In the genomic region with DNA sequence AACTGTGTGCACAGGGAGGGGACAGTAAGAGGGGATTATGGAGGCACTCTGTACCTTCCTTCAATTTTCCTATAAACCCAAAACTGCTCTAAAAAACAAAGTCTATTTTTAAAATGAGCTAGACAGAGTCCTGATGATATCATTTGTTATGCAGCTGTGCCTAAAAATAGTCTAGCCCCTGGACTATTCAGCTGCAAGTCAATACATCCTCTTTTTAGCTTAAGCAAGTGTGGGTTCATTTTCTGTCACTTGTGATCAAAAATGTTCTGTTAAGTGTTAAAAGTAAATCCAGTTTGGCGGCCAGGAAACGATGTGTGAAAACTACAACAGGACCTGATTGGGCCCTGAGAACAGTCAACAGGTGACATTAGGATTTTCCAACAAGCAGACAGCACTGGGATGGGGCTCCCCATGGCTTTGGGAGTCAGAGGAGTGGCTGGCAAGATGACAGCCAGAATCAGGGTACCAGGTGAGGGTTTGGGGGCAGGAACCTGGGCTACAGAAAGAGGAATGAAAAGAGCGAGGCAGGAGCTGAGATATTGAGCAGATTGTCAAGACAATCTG, we compare ENCODE assay signal across 1 cellular context.
TF ChIP-seq lines count a peak whose summit lies in the region.

No MANE protein-coding gene starts in this region.

TF ChIP-seq in GM12878, 131 proteins besides CTCF, POLR2A, EP300 and RAD21 (continued from another document and continues in another):
- no peak for TF ChIP-seq EGR1 (IDR thresholded peaks at IDR 0.05; ENCODE audit: borderline replicate concordance in 1 of 2, low read depth in 2 of 2, low read length in 2 of 2)
- TF ChIP-seq, protein P1, sequence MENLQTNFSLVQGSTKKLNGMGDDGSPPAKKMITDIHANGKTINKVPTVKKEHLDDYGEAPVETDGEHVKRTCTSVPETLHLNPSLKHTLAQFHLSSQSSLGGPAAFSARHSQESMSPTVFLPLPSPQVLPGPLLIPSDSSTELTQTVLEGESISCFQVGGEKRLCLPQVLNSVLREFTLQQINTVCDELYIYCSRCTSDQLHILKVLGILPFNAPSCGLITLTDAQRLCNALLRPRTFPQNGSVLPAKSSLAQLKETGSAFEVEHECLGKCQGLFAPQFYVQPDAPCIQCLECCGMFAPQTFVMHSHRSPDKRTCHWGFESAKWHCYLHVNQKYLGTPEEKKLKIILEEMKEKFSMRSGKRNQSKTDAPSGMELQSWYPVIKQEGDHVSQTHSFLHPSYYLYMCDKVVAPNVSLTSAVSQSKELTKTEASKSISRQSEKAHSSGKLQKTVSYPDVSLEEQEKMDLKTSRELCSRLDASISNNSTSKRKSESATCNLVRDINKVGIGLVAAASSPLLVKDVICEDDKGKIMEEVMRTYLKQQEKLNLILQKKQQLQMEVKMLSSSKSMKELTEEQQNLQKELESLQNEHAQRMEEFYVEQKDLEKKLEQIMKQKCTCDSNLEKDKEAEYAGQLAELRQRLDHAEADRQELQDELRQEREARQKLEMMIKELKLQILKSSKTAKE (IDR thresholded peaks at IDR 0.05; ENCODE audit: low read depth, poor library complexity, severe bottlenecking), result peak; percentile 84
- TF ChIP-seq, protein P2, sequence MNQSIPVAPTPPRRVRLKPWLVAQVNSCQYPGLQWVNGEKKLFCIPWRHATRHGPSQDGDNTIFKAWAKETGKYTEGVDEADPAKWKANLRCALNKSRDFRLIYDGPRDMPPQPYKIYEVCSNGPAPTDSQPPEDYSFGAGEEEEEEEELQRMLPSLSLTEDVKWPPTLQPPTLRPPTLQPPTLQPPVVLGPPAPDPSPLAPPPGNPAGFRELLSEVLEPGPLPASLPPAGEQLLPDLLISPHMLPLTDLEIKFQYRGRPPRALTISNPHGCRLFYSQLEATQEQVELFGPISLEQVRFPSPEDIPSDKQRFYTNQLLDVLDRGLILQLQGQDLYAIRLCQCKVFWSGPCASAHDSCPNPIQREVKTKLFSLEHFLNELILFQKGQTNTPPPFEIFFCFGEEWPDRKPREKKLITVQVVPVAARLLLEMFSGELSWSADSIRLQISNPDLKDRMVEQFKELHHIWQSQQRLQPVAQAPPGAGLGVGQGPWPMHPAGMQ (IDR thresholded peaks at IDR 0.05; ENCODE audit: borderline replicate concordance), result no peak
- TF ChIP-seq POU2F2 (IDR thresholded peaks at IDR 0.05; ENCODE audit: borderline replicate concordance, low read depth, low read length), result no peak
- TF ChIP-seq MYC (IDR thresholded peaks at IDR 0.05; ENCODE audit: insufficient read depth, insufficient read length, insufficient replicate concordance, low read length, severe bottlenecking), result no peak
- no peak for TF ChIP-seq HDAC6 (IDR thresholded peaks at IDR 0.05; ENCODE audit: unreplicated experiment)
- TF ChIP-seq MYB (IDR thresholded peaks at IDR 0.05; ENCODE audit: borderline replicate concordance, low read depth, low read length), result no peak
- TF ChIP-seq, protein P3, sequence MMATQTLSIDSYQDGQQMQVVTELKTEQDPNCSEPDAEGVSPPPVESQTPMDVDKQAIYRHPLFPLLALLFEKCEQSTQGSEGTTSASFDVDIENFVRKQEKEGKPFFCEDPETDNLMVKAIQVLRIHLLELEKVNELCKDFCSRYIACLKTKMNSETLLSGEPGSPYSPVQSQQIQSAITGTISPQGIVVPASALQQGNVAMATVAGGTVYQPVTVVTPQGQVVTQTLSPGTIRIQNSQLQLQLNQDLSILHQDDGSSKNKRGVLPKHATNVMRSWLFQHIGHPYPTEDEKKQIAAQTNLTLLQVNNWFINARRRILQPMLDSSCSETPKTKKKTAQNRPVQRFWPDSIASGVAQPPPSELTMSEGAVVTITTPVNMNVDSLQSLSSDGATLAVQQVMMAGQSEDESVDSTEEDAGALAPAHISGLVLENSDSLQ (IDR thresholded peaks at IDR 0.05), result no peak; the same call in 1 of the 2 replicates
- TF ChIP-seq SUZ12 (IDR thresholded peaks at IDR 0.05; ENCODE audit: unreplicated experiment), result no peak
- 0 out of 2 replicates have a peak, but pooled peaks have one; percentile 42 for TF ChIP-seq TBL1XR1 (IDR thresholded peaks at IDR 0.05; ENCODE audit: low read depth, low read length)
- TF ChIP-seq KDM1A (IDR thresholded peaks at IDR 0.05; ENCODE audit: borderline replicate concordance), result no peak
- TF ChIP-seq MTA2 (IDR thresholded peaks at IDR 0.05; ENCODE audit: low read depth), result peak; percentile 71
- no peak for TF ChIP-seq ZNF622 (IDR thresholded peaks at IDR 0.05)
- no peak for TF ChIP-seq CBX5 (IDR thresholded peaks at IDR 0.05; ENCODE audit: low read depth)
- TF ChIP-seq MTA3 (IDR thresholded peaks at IDR 0.05; ENCODE audit: borderline replicate concordance, low read length), result no peak
- TF ChIP-seq SUPT20H (IDR thresholded peaks at IDR 0.05; ENCODE audit: borderline replicate concordance, control insufficient read depth, low read depth, low read length), result no peak
- TF ChIP-seq TCF7 (IDR thresholded peaks at IDR 0.05; ENCODE audit: borderline replicate concordance), result no peak
- TF ChIP-seq CHD1 (IDR thresholded peaks at IDR 0.05; ENCODE audit: low read depth, low read length), result no peak
- TF ChIP-seq ZZZ3 (IDR thresholded peaks at IDR 0.05; ENCODE audit: control insufficient read depth, insufficient read length, low read depth), result no peak
- peak; percentile 18; the same call in 1 of the 2 replicates for TF ChIP-seq JUND (IDR thresholded peaks at IDR 0.05; ENCODE audit: low read depth, low read length)
- TF ChIP-seq, protein P4, sequence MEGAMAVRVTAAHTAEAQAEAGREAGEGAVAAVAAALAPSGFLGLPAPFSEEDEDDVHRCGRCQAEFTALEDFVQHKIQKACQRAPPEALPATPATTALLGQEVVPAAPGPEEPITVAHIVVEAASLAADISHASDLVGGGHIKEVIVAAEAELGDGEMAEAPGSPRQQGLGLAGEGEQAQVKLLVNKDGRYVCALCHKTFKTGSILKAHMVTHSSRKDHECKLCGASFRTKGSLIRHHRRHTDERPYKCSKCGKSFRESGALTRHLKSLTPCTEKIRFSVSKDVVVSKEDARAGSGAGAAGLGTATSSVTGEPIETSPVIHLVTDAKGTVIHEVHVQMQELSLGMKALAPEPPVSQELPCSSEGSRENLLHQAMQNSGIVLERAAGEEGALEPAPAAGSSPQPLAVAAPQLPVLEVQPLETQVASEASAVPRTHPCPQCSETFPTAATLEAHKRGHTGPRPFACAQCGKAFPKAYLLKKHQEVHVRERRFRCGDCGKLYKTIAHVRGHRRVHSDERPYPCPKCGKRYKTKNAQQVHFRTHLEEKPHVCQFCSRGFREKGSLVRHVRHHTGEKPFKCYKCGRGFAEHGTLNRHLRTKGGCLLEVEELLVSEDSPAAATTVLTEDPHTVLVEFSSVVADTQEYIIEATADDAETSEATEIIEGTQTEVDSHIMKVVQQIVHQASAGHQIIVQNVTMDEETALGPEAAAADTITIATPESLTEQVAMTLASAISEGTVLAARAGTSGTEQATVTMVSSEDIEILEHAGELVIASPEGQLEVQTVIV (IDR thresholded peaks at IDR 0.05; ENCODE audit: borderline replicate concordance, partially characterized antibody), result no peak
- TF ChIP-seq, protein P5, sequence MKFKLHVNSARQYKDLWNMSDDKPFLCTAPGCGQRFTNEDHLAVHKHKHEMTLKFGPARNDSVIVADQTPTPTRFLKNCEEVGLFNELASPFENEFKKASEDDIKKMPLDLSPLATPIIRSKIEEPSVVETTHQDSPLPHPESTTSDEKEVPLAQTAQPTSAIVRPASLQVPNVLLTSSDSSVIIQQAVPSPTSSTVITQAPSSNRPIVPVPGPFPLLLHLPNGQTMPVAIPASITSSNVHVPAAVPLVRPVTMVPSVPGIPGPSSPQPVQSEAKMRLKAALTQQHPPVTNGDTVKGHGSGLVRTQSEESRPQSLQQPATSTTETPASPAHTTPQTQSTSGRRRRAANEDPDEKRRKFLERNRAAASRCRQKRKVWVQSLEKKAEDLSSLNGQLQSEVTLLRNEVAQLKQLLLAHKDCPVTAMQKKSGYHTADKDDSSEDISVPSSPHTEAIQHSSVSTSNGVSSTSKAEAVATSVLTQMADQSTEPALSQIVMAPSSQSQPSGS (IDR thresholded peaks at IDR 0.05; ENCODE audit: low read length), result peak; percentile 94
- no peak for TF ChIP-seq CEBPB (IDR thresholded peaks at IDR 0.05; ENCODE audit: borderline replicate concordance in 1 of 2, low read depth in 2 of 2, low read length in 2 of 2)
- TF ChIP-seq NBN (IDR thresholded peaks at IDR 0.05), result peak; percentile 54; the same call in 1 of the 2 replicates
- TF ChIP-seq PML (IDR thresholded peaks at IDR 0.05; ENCODE audit: low read length), result no peak
- peak; percentile 83 to 89 for TF ChIP-seq IKZF2 (IDR thresholded peaks at IDR 0.05)
- no peak for TF ChIP-seq ZNF207 (IDR thresholded peaks at IDR 0.05; ENCODE audit: borderline replicate concordance)
- peak; percentile 42; the same call in 1 of the 2 replicates for TF ChIP-seq RUNX3 (IDR thresholded peaks at IDR 0.05; ENCODE audit: low read length)
- TF ChIP-seq CHD4 (IDR thresholded peaks at IDR 0.05), result no peak
- TF ChIP-seq KLF5 (IDR thresholded peaks at IDR 0.05; ENCODE audit: partially characterized antibody), result no peak
- TF ChIP-seq, protein P6, sequence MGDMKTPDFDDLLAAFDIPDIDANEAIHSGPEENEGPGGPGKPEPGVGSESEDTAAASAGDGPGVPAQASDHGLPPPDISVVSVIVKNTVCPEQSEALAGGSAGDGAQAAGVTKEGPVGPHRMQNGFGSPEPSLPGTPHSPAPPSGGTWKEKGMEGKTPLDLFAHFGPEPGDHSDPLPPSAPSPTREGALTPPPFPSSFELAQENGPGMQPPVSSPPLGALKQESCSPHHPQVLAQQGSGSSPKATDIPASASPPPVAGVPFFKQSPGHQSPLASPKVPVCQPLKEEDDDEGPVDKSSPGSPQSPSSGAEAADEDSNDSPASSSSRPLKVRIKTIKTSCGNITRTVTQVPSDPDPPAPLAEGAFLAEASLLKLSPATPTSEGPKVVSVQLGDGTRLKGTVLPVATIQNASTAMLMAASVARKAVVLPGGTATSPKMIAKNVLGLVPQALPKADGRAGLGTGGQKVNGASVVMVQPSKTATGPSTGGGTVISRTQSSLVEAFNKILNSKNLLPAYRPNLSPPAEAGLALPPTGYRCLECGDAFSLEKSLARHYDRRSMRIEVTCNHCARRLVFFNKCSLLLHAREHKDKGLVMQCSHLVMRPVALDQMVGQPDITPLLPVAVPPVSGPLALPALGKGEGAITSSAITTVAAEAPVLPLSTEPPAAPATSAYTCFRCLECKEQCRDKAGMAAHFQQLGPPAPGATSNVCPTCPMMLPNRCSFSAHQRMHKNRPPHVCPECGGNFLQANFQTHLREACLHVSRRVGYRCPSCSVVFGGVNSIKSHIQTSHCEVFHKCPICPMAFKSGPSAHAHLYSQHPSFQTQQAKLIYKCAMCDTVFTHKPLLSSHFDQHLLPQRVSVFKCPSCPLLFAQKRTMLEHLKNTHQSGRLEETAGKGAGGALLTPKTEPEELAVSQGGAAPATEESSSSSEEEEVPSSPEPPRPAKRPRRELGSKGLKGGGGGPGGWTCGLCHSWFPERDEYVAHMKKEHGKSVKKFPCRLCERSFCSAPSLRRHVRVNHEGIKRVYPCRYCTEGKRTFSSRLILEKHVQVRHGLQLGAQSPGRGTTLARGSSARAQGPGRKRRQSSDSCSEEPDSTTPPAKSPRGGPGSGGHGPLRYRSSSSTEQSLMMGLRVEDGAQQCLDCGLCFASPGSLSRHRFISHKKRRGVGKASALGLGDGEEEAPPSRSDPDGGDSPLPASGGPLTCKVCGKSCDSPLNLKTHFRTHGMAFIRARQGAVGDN (IDR thresholded peaks at IDR 0.05), result peak; percentile 30; the same call in 1 of the 2 replicates
- TF ChIP-seq GATAD2B (conservative IDR thresholded peaks at IDR 0.05; ENCODE audit: low read depth), result 0 out of 2 replicates have a peak, but pooled peaks have one; percentile 23
- TF ChIP-seq SP1 (IDR thresholded peaks at IDR 0.05; ENCODE audit: low read depth, low read length), result no peak
- TF ChIP-seq YBX1 (IDR thresholded peaks at IDR 0.05), result no peak
- TF ChIP-seq, protein P7, sequence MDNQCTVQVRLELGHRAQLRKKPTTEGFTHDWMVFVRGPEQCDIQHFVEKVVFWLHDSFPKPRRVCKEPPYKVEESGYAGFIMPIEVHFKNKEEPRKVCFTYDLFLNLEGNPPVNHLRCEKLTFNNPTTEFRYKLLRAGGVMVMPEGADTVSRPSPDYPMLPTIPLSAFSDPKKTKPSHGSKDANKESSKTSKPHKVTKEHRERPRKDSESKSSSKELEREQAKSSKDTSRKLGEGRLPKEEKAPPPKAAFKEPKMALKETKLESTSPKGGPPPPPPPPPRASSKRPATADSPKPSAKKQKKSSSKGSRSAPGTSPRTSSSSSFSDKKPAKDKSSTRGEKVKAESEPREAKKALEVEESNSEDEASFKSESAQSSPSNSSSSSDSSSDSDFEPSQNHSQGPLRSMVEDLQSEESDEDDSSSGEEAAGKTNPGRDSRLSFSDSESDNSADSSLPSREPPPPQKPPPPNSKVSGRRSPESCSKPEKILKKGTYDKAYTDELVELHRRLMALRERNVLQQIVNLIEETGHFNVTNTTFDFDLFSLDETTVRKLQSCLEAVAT (IDR thresholded peaks at IDR 0.05), result no peak
- TF ChIP-seq, protein P8, sequence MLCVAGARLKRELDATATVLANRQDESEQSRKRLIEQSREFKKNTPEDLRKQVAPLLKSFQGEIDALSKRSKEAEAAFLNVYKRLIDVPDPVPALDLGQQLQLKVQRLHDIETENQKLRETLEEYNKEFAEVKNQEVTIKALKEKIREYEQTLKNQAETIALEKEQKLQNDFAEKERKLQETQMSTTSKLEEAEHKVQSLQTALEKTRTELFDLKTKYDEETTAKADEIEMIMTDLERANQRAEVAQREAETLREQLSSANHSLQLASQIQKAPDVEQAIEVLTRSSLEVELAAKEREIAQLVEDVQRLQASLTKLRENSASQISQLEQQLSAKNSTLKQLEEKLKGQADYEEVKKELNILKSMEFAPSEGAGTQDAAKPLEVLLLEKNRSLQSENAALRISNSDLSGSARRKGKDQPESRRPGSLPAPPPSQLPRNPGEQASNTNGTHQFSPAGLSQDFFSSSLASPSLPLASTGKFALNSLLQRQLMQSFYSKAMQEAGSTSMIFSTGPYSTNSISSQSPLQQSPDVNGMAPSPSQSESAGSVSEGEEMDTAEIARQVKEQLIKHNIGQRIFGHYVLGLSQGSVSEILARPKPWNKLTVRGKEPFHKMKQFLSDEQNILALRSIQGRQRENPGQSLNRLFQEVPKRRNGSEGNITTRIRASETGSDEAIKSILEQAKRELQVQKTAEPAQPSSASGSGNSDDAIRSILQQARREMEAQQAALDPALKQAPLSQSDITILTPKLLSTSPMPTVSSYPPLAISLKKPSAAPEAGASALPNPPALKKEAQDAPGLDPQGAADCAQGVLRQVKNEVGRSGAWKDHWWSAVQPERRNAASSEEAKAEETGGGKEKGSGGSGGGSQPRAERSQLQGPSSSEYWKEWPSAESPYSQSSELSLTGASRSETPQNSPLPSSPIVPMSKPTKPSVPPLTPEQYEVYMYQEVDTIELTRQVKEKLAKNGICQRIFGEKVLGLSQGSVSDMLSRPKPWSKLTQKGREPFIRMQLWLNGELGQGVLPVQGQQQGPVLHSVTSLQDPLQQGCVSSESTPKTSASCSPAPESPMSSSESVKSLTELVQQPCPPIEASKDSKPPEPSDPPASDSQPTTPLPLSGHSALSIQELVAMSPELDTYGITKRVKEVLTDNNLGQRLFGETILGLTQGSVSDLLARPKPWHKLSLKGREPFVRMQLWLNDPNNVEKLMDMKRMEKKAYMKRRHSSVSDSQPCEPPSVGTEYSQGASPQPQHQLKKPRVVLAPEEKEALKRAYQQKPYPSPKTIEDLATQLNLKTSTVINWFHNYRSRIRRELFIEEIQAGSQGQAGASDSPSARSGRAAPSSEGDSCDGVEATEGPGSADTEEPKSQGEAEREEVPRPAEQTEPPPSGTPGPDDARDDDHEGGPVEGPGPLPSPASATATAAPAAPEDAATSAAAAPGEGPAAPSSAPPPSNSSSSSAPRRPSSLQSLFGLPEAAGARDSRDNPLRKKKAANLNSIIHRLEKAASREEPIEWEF (IDR thresholded peaks at IDR 0.05; ENCODE audit: insufficient replicate concordance, low read depth, low read length), result no peak
- no peak for TF ChIP-seq RBBP5 (conservative IDR thresholded peaks at IDR 0.05)
- TF ChIP-seq BCL11A (IDR thresholded peaks at IDR 0.05; ENCODE audit: low read depth, low read length), result no peak
- TF ChIP-seq NRF1 (conservative IDR thresholded peaks at IDR 0.05; ENCODE audit: low read depth, low read length), result no peak
- TF ChIP-seq CREM (IDR thresholded peaks at IDR 0.05; ENCODE audit: low read depth), result no peak
